8 cellular contexts compared by ENCODE assay signal in the genomic region with DNA sequence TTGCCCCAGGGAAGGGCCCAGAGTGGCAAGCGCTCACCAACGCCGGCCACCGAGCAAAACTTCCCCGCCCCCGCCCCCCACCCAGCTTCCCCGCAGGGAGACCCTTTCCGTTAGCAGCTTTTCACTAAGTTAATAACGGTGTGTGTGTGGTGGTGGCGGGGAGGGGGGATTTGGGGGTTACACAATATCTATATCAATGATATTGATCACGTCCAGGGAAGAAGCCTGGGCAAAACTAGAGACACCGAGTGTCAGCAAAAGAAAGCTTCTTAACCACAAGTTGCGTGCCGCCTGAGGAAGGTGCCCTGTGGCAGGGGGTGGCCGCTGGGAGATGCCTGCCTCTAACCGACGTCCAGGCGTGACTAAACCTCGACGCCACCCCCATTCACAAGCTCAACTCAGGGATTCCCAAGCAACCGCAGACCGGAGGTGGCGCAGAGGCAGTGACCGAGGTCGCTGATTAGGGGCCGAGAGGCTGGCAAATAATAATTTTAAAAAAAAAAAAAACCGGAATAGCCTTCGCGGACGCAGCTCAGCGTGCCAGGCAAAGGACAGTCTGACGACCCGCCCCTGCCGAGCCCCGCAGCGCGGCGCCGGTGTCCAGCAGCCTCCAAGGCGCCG.
DNase-seq lines count a peak whose midpoint lies in the region; ATAC-seq and TF ChIP-seq lines count a peak whose summit lies in the region.

No MANE protein-coding gene starts in this region.

- peak overlapping the region; percentile 100 for H3K27ac ChIP-seq in neural cell (ENCODE audit: low read length)

- TF ChIP-seq CTCF in AG04449 (IDR thresholded peaks at IDR 0.05; ENCODE audit: insufficient read depth, low read length, missing control alignments) (no peak), neural cell (IDR thresholded peaks at IDR 0.05; ENCODE audit: poor library complexity, severe bottlenecking) (no peak)

- DNase-seq in AG04449 (ENCODE audit: low read depth, low spot score) (no peak), NCI-H774 (lab: John Stamatoyannopoulos, UW) (peak; percentile 55), amniotic stem cell (lab: John Stamatoyannopoulos, UW) (no peak), HuH-7 (ENCODE audit: low spot score) (no peak)

- peak overlapping the region; percentile 86 for H3K4me2 ChIP-seq in neural cell (ENCODE audit: low read length)

- POLR2A ChIA-PET in AG04449 (lab: Yijun Ruan, JAX) = no interaction called here

- ATAC-seq in GM18499 (IDR thresholded peaks at IDR 0.05; ENCODE audit: insufficient read depth, unreplicated experiment) = peak; percentile 6
- peak; percentile 18 for ATAC-seq in HG02885 (IDR thresholded peaks at IDR 0.05; ENCODE audit: poor library complexity, unreplicated experiment)

- no peak overlapping the region for H2AFZ ChIP-seq in neural cell (ENCODE audit: low read depth, low read length)

- H3K27me3 ChIP-seq in neural cell (ENCODE audit: insufficient read depth, low read depth, low read length) = no peaks in the 10 kb centered on the region

- CTCF ChIA-PET in AG04449 (lab: Yijun Ruan, JAX) = interaction anchor here (1.5 to 4.2 kb wide), 3 partner anchors 20 to 879 kb away, joined by 4 to 17 read pairs (median 5); no protein-coding TSS in a partner anchor

- TF ChIP-seq EP300 in neural cell (conservative IDR thresholded peaks at IDR 0.05; ENCODE audit: poor library complexity, severe bottlenecking) = no peak

- H3K27me3 Mint-ChIP-seq in dendritic cell treated with granulocyte-macrophage colony-stimulating factor and Interleukin-4, amounts not matched to agents 40 ng/mL and 50 ng/mL, for 4 days = peaks cover 70% of the 10 kb centered on the region

- H3K4me3 Mint-ChIP-seq in dendritic cell treated with granulocyte-macrophage colony-stimulating factor and Interleukin-4, amounts not matched to agents 40 ng/mL and 50 ng/mL, for 4 days = peak overlapping the region; percentile 72

- no peaks in the 10 kb centered on the region for H3K9me3 ChIP-seq in neural cell (ENCODE audit: low read length)

- peaks cover 20% of the 10 kb centered on the region for H3F3A ChIP-seq in neural cell (ENCODE audit: insufficient read depth, low read length, poor library complexity, severe bottlenecking)

- H3K9me2 ChIP-seq in neural cell (ENCODE audit: insufficient read depth, low read length) = no peaks in the 10 kb centered on the region

- H3K27ac Mint-ChIP-seq in dendritic cell treated with granulocyte-macrophage colony-stimulating factor and Interleukin-4, amounts not matched to agents 40 ng/mL and 50 ng/mL, for 4 days = no peak overlapping the region

- intact Hi-C loops in dendritic cell treated with granulocyte-macrophage colony-stimulating factor and Interleukin-4, amounts not matched to agents 40 ng/mL and 50 ng/mL, for 4 days (cut with micrococcal nuclease) = no loop called here

- H4K20me1 ChIP-seq in neural cell (ENCODE audit: insufficient read depth) = no peaks in the 10 kb centered on the region

- H3K36me3 Mint-ChIP-seq in dendritic cell treated with granulocyte-macrophage colony-stimulating factor and Interleukin-4, amounts not matched to agents 40 ng/mL and 50 ng/mL, for 4 days (ENCODE audit: low read depth) = no peaks in the 10 kb centered on the region

- peaks cover 12% of the 10 kb centered on the region for H3K36me3 ChIP-seq in neural cell (ENCODE audit: insufficient read depth, low read length)

- no peaks in the 10 kb centered on the region for H3K9me3 Mint-ChIP-seq in dendritic cell treated with granulocyte-macrophage colony-stimulating factor and Interleukin-4, amounts not matched to agents 40 ng/mL and 50 ng/mL, for 4 days

- peaks cover 97% of the 10 kb centered on the region for H3K79me2 ChIP-seq in neural cell (replicated peaks; ENCODE audit: insufficient read depth, low read length)

- no peak for TF ChIP-seq RAD21 in neural cell (conservative IDR thresholded peaks at IDR 0.05)

- H3K4me1 Mint-ChIP-seq in dendritic cell treated with granulocyte-macrophage colony-stimulating factor and Interleukin-4, amounts not matched to agents 40 ng/mL and 50 ng/mL, for 4 days (ENCODE audit: low read depth) = peaks cover 16% of the 10 kb centered on the region

- H3K4me3 ChIP-seq in AG04449 (ENCODE audit: low read depth, low read length) (peak overlapping the region; percentile 56), neural cell (ENCODE audit: low read length) (peak overlapping the region; percentile 82)

- H3K9ac ChIP-seq in neural cell (ENCODE audit: low read length) = peak overlapping the region; percentile 96

TF ChIP-seq in neural cell, 6 proteins besides CTCF, POLR2A, EP300 and RAD21:
- no peak for TF ChIP-seq MXI1 (conservative IDR thresholded peaks at IDR 0.05; ENCODE audit: poor library complexity, severe bottlenecking)
- TF ChIP-seq TAF1 (IDR thresholded peaks at IDR 0.05; ENCODE audit: low read depth) = no peak
- TF ChIP-seq POLR2AphosphoS5 (IDR thresholded peaks at IDR 0.05) = no peak
- TF ChIP-seq, protein P1, sequence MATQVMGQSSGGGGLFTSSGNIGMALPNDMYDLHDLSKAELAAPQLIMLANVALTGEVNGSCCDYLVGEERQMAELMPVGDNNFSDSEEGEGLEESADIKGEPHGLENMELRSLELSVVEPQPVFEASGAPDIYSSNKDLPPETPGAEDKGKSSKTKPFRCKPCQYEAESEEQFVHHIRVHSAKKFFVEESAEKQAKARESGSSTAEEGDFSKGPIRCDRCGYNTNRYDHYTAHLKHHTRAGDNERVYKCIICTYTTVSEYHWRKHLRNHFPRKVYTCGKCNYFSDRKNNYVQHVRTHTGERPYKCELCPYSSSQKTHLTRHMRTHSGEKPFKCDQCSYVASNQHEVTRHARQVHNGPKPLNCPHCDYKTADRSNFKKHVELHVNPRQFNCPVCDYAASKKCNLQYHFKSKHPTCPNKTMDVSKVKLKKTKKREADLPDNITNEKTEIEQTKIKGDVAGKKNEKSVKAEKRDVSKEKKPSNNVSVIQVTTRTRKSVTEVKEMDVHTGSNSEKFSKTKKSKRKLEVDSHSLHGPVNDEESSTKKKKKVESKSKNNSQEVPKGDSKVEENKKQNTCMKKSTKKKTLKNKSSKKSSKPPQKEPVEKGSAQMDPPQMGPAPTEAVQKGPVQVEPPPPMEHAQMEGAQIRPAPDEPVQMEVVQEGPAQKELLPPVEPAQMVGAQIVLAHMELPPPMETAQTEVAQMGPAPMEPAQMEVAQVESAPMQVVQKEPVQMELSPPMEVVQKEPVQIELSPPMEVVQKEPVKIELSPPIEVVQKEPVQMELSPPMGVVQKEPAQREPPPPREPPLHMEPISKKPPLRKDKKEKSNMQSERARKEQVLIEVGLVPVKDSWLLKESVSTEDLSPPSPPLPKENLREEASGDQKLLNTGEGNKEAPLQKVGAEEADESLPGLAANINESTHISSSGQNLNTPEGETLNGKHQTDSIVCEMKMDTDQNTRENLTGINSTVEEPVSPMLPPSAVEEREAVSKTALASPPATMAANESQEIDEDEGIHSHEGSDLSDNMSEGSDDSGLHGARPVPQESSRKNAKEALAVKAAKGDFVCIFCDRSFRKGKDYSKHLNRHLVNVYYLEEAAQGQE (IDR thresholded peaks at IDR 0.05; ENCODE audit: borderline replicate concordance) = no peak
- TF ChIP-seq EZH2 (IDR thresholded peaks at IDR 0.05; ENCODE audit: borderline replicate concordance, insufficient read depth, low read length, poor library complexity, severe bottlenecking) = no peak
- TF ChIP-seq SMC3 (conservative IDR thresholded peaks at IDR 0.05; ENCODE audit: poor library complexity) = no peak
TF ChIP-seq in neural cell: peak in this region for 0.
